2 cellular contexts compared by ENCODE assay signal in genomic region chr12:122905258-122905657, GRCh38.
TF ChIP-seq lines count a peak whose summit lies in the region.

No MANE protein-coding gene starts in this region.

TF ChIP-seq in HEK293, 187 proteins besides CTCF, POLR2A, EP300 and RAD21:
- peak; percentile 88 for TF ChIP-seq ZNF580 (tag by site-specific recombination; IDR thresholded peaks at IDR 0.05)
- TF ChIP-seq, protein P1, sequence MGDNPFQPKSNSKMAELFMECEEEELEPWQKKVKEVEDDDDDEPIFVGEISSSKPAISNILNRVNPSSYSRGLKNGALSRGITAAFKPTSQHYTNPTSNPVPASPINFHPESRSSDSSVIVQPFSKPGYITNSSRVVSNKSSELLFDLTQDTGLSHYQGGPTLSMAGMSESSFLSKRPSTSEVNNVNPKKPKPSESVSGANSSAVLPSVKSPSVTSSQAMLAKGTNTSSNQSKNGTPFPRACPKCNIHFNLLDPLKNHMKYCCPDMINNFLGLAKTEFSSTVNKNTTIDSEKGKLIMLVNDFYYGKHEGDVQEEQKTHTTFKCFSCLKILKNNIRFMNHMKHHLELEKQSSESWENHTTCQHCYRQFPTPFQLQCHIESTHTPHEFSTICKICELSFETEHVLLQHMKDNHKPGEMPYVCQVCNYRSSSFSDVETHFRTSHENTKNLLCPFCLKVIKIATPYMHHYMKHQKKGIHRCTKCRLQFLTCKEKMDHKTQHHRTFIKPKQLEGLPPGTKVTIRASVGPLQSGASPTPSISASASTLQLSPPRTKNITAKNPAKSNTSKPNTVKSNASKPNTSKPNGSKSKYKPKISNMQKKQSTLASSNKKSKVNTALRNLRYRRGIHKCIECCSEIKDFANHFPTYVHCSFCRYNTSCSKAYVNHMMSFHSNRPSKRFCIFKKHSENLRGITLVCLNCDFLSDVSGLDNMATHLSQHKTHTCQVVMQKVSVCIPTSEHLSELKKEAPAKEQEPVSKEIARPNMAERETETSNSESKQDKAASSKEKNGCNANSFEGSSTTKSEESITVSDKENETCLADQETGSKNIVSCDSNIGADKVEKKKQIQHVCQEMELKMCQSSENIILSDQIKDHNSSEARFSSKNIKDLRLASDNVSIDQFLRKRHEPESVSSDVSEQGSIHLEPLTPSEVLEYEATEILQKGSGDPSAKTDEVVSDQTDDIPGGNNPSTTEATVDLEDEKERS (tag by site-specific recombination; IDR thresholded peaks at IDR 0.05), result 0 out of 2 replicates have a peak, but pooled peaks have one; percentile 67
- TF ChIP-seq ZNF146 (tag by site-specific recombination; IDR thresholded peaks at IDR 0.05), result peak; percentile 100

TF ChIP-seq in HepG2, 621 proteins besides CTCF, POLR2A, EP300 and RAD21:
- TF ChIP-seq ZMYM3 (CRISPR knock-in tag; IDR thresholded peaks at IDR 0.05), result 0 out of 2 replicates have a peak, but pooled peaks have one; percentile 15
